In the genomic region with DNA sequence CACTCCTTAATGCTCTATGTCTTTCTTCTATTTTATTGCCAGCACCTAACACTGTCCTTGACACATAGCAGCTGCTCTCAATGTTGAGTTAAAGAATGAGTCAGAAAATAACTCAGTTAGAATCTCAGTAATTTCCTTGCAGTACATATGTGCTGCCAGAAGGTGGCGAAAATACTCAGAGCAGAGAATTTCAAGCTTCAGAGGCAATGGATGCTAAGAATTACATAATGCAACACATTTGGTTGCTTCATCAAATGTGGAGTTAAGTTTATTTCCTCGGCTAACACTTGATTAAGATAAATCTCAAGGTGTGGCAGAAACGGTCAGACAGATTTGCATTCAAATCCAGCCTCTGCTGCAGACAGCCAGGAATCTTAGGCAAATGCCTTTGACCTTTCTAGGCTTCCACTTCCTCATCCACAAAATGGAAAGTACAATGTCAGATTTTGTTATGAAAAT, we compare ENCODE assay signal across 9 cellular contexts.
DNase-seq lines count a peak whose midpoint lies in the region; ATAC-seq and TF ChIP-seq lines count a peak whose summit lies in the region.
"Had no signal": no experiment of that assay in that cellular context is flagged by ENCODE, and none has a peak within 500 bp of the region (broad histone marks: within the 10 kb centered on the region; RNA-seq: fewer than 3 reads in every experiment).

No MANE protein-coding gene starts in this region.

- no peak overlapping the region for H3K27ac Mint-ChIP-seq in activated T-cell treated with anti-CD3 and anti-CD28 coated beads, Interleukin-2, amount 50 U/mL, for 72 hours
- H3K27ac Mint-ChIP-seq: dendritic cell treated with granulocyte-macrophage colony-stimulating factor and Interleukin-4, amounts not matched to agents 40 ng/mL and 50 ng/mL, for 4 days had no signal

- WGBS in gastroesophageal sphincter (ENCODE audit: low coverage in 1 of 2), 2 donors = 0 to 4% methylated on average over 3 of the region's 3 CpGs
- WGBS in ovary, 3 donors = 0 to 2% (median 0%) methylated on average over 3 of the region's 3 CpGs

- H3K36me3 ChIP-seq in gastroesophageal sphincter (no peaks in the 10 kb centered on the region), ovary (no peaks in the 10 kb centered on the region)

- H3K27me3 Mint-ChIP-seq in activated T-cell treated with anti-CD3 and anti-CD28 coated beads, Interleukin-2, amount 50 U/mL, for 72 hours (ENCODE audit: low read depth) = peaks cover 5% of the 10 kb centered on the region
- H3K27me3 Mint-ChIP-seq: dendritic cell treated with granulocyte-macrophage colony-stimulating factor and Interleukin-4, amounts not matched to agents 40 ng/mL and 50 ng/mL, for 4 days had no signal

- H3K4me1 Mint-ChIP-seq in activated T-cell treated with anti-CD3 and anti-CD28 coated beads, Interleukin-2, amount 50 U/mL, for 72 hours (ENCODE audit: low read depth) = peaks cover 22% of the 10 kb centered on the region

- H3K27ac ChIP-seq in gastroesophageal sphincter (no peak overlapping the region), ovary (no peak overlapping the region)

- TF ChIP-seq CTCF in gastroesophageal sphincter (IDR thresholded peaks at IDR 0.05) (peak; percentile 84 to 90 (median 88)), ovary (IDR thresholded peaks at IDR 0.05) (peak; percentile 80 to 89 (median 83))

- H3K27me3 ChIP-seq in gastroesophageal sphincter = no peaks in the 10 kb centered on the region
- H3K27me3 ChIP-seq in ovary = no peaks in the 10 kb centered on the region

- H3K4me3 ChIP-seq in gastroesophageal sphincter (no peak overlapping the region), ovary (no peak overlapping the region)

- H3K9me3 Mint-ChIP-seq in activated T-cell treated with anti-CD3 and anti-CD28 coated beads, Interleukin-2, amount 50 U/mL, for 72 hours = no peaks in the 10 kb centered on the region
- H3K9me3 Mint-ChIP-seq: dendritic cell treated with granulocyte-macrophage colony-stimulating factor and Interleukin-4, amounts not matched to agents 40 ng/mL and 50 ng/mL, for 4 days had no signal

- TF ChIP-seq POLR2A in gastroesophageal sphincter (IDR thresholded peaks at IDR 0.05) (no peak), ovary (IDR thresholded peaks at IDR 0.05) (no peak)

- DNase-seq in G401 (ENCODE audit: low spot score) (peak; percentile 84), NCI-H82 treated with DMSO at 0.1 percent for 48 hours (lab: John Stamatoyannopoulos, UW; ENCODE audit: unreplicated experiment) (peak; percentile 21), ovary (peak in 3 of 5 donors; percentile 51 to 79 (median 52)), GM19238 (ENCODE audit: insufficient read length, low spot score) (no peak)
- peak; percentile 51 to 63 for DNase-seq in activated T-cell treated with anti-CD3 and anti-CD28 coated beads, Interleukin-2, amount 50 U/mL, for 72 hours

- H3K9me3 ChIP-seq in gastroesophageal sphincter (no peaks in the 10 kb centered on the region), ovary (no peaks in the 10 kb centered on the region)

- TF ChIP-seq EP300 in gastroesophageal sphincter (IDR thresholded peaks at IDR 0.05) = no peak
- no peak for TF ChIP-seq EP300 in ovary (IDR thresholded peaks at IDR 0.05)

- intact Hi-C loops in ovary (cut with DNase I) = loop anchor here in 1 of 4 donors (2.0 kb wide), 1 partner anchor 25 kb away; no protein-coding TSS in a partner anchor

- peaks cover 3 to 42% (median 12%) of the 10 kb centered on the region in 3 donors for H3K4me1 ChIP-seq in gastroesophageal sphincter
- H3K4me1 ChIP-seq in ovary (ENCODE audit: insufficient read depth) = peaks cover 2% of the 10 kb centered on the region

- ATAC-seq in GM21423 (IDR thresholded peaks at IDR 0.05; ENCODE audit: unreplicated experiment) = peak; percentile 77
- ATAC-seq in HG03565 (IDR thresholded peaks at IDR 0.05; ENCODE audit: unreplicated experiment) = peak; percentile 93
- peak; percentile 71 to 76 for ATAC-seq in activated T-cell treated with anti-CD3 and anti-CD28 coated beads, Interleukin-2, amount 50 U/mL, for 72 hours (replicated peaks in 1 of 2)
- peak; percentile 80 for ATAC-seq in gastroesophageal sphincter

- in situ Hi-C loops in G401 (cut with HindIII; ENCODE audit: low sequenced_read_pairs) = no loop called here

- no peaks in the 10 kb centered on the region for H3K36me3 Mint-ChIP-seq in activated T-cell treated with anti-CD3 and anti-CD28 coated beads, Interleukin-2, amount 50 U/mL, for 72 hours (ENCODE audit: insufficient read depth in 2 of 2)

- no peak overlapping the region for H3K4me3 Mint-ChIP-seq in activated T-cell treated with anti-CD3 and anti-CD28 coated beads, Interleukin-2, amount 50 U/mL, for 72 hours
- H3K4me3 Mint-ChIP-seq: dendritic cell treated with granulocyte-macrophage colony-stimulating factor and Interleukin-4, amounts not matched to agents 40 ng/mL and 50 ng/mL, for 4 days had no signal
